24 cellular contexts compared by ENCODE assay signal in genomic region chr6:37093728-37094069, GRCh38.
DNase-seq lines count a peak whose midpoint lies in the region; ATAC-seq, FAIRE-seq and TF ChIP-seq lines count a peak whose summit lies in the region.
"Had no signal": no experiment of that assay in that cellular context is flagged by ENCODE, and none has a peak within 500 bp of the region (broad histone marks: within the 10 kb centered on the region; RNA-seq: fewer than 3 reads in every experiment).

No MANE protein-coding gene starts in this region.

- in situ Hi-C loops in mammary epithelial cell (cut with MboI; ENCODE audit: low sequenced_read_pairs in 2 of 2): no loop called here

- 28% methylated on average over 6 of the region's 6 CpGs for WGBS in mammary epithelial cell (ENCODE audit: low coverage, missing lambda C conversion rate)

- H3K27me3 ChIP-seq in mammary epithelial cell (ENCODE audit: insufficient read depth, low read length) (no peaks in the 10 kb centered on the region), breast epithelium (no peaks in the 10 kb centered on the region)
- H3K27me3 ChIP-seq: testis had no signal

- H3K27me3 Mint-ChIP-seq in activated T-helper 1 cell treated with anti-CD3 and anti-CD28 coated beads, Interleukin-12 subunit alpha, Interleukin-12 subunit beta, Interleukin-2, Interleukin-4 antibody, amounts not matched to agents 30 ng/mL and 10 ng/mL and 1 ng/mL, durations not matched to agents 14 hours and 24 hours and 36 hours (ENCODE audit: insufficient read depth): no peaks in the 10 kb centered on the region
- H3K27me3 Mint-ChIP-seq in nephron (ENCODE audit: low read depth): peaks cover 7% of the 10 kb centered on the region
- H3K27me3 Mint-ChIP-seq in natural killer cell treated with Interleukin-12 subunit alpha and Interleukin-12 subunit beta and Interleukin-15 and Interleukin-18, amount 100 ng/mL, for 72 hours: no peaks in the 10 kb centered on the region
- H3K27me3 Mint-ChIP-seq: CD4-positive, CD25-positive, alpha-beta regulatory T cell; effector memory CD8-positive, alpha-beta T cell had no signal

- H4K20me1 ChIP-seq in mammary epithelial cell (ENCODE audit: insufficient read depth, low read length): no peaks in the 10 kb centered on the region

- BruUV-seq in mammary epithelial cell (replicated peaks; lab: Mats Ljungman, UMichigan): no TSS peak

- H3K4me1 ChIP-seq in mammary epithelial cell (ENCODE audit: insufficient read depth, low read length) (peaks cover 15% of the 10 kb centered on the region), breast epithelium (peaks cover 0 to 6% of the 10 kb centered on the region in 2 donors)
- H3K4me1 ChIP-seq: left ventricle myocardium inferior had no signal

- no peak overlapping the region for H3K4me3 Mint-ChIP-seq in activated T-helper 1 cell treated with anti-CD3 and anti-CD28 coated beads, Interleukin-12 subunit alpha, Interleukin-12 subunit beta, Interleukin-2, Interleukin-4 antibody, amounts not matched to agents 30 ng/mL and 10 ng/mL and 1 ng/mL, durations not matched to agents 14 hours and 24 hours and 36 hours
- H3K4me3 Mint-ChIP-seq in nephron: no peak overlapping the region
- H3K4me3 Mint-ChIP-seq in natural killer cell treated with Interleukin-12 subunit alpha and Interleukin-12 subunit beta and Interleukin-15 and Interleukin-18, amount 100 ng/mL, for 72 hours: no peak overlapping the region
- H3K4me3 Mint-ChIP-seq: CD4-positive, CD25-positive, alpha-beta regulatory T cell; effector memory CD8-positive, alpha-beta T cell; naive B cell had no signal

- H3K9me3 ChIP-seq in mammary epithelial cell (replicated peaks; ENCODE audit: insufficient read depth, low read length) (no peaks in the 10 kb centered on the region), breast epithelium (no peaks in the 10 kb centered on the region)
- H3K9me3 ChIP-seq: left ventricle myocardium inferior, testis had no signal

- ATAC-seq in HG02759 (IDR thresholded peaks at IDR 0.05; ENCODE audit: unreplicated experiment): no peak
- no peak for ATAC-seq in natural killer cell treated with Interleukin-12 subunit alpha and Interleukin-12 subunit beta and Interleukin-15 and Interleukin-18, amount 100 ng/mL, for 72 hours
- ATAC-seq: Panc1 had no signal

- no peaks in the 10 kb centered on the region for H3K79me2 ChIP-seq in mammary epithelial cell (ENCODE audit: insufficient read depth, low read length)

- CTCF ChIA-PET in mammary epithelial cell (lab: Charles Lee; ENCODE audit: low non-redundant PET): no interaction called here

- H3K9me3 Mint-ChIP-seq in activated T-helper 1 cell treated with anti-CD3 and anti-CD28 coated beads, Interleukin-12 subunit alpha, Interleukin-12 subunit beta, Interleukin-2, Interleukin-4 antibody, amounts not matched to agents 30 ng/mL and 10 ng/mL and 1 ng/mL, durations not matched to agents 14 hours and 24 hours and 36 hours: no peaks in the 10 kb centered on the region
- no peaks in the 10 kb centered on the region for H3K9me3 Mint-ChIP-seq in nephron
- no peaks in the 10 kb centered on the region for H3K9me3 Mint-ChIP-seq in natural killer cell treated with Interleukin-12 subunit alpha and Interleukin-12 subunit beta and Interleukin-15 and Interleukin-18, amount 100 ng/mL, for 72 hours
- H3K9me3 Mint-ChIP-seq: effector memory CD8-positive, alpha-beta T cell; naive B cell had no signal

- dilution Hi-C loops in mammary epithelial cell (cut with HindIII; ENCODE audit: low sequenced_read_pairs): no loop called here

- intact Hi-C loops in mammary epithelial cell (cut with micrococcal nuclease): loop anchor here (1.0 kb wide), 1 partner anchor 34 kb away; no protein-coding TSS in a partner anchor
- intact Hi-C loops in breast epithelium (cut with DNase I; ENCODE audit: low total_unique reads): no loop called here
- intact Hi-C loops in activated T-helper 1 cell treated with anti-CD3 and anti-CD28 coated beads, Interleukin-12 subunit alpha, Interleukin-12 subunit beta, Interleukin-2, Interleukin-4 antibody, amounts not matched to agents 30 ng/mL and 10 ng/mL and 1 ng/mL, durations not matched to agents 14 hours and 24 hours and 36 hours (cut with micrococcal nuclease): no loop called here

- H3K36me3 Mint-ChIP-seq in activated T-helper 1 cell treated with anti-CD3 and anti-CD28 coated beads, Interleukin-12 subunit alpha, Interleukin-12 subunit beta, Interleukin-2, Interleukin-4 antibody, amounts not matched to agents 30 ng/mL and 10 ng/mL and 1 ng/mL, durations not matched to agents 14 hours and 24 hours and 36 hours (ENCODE audit: low read depth): no peaks in the 10 kb centered on the region
- no peaks in the 10 kb centered on the region for H3K36me3 Mint-ChIP-seq in nephron (ENCODE audit: low read depth)
- H3K36me3 Mint-ChIP-seq in natural killer cell treated with Interleukin-12 subunit alpha and Interleukin-12 subunit beta and Interleukin-15 and Interleukin-18, amount 100 ng/mL, for 72 hours: no peaks in the 10 kb centered on the region
- H3K36me3 Mint-ChIP-seq: CD4-positive, CD25-positive, alpha-beta regulatory T cell; naive B cell had no signal

- H3K4me2 ChIP-seq in mammary epithelial cell (ENCODE audit: insufficient read depth, low read depth, low read length): peak overlapping the region; percentile 4

- peak overlapping the region; percentile 3 for H2AFZ ChIP-seq in mammary epithelial cell (ENCODE audit: low read depth, low read length)

- TF ChIP-seq CTCF in mammary epithelial cell (conservative IDR thresholded peaks at IDR 0.05 in 1 of 2, IDR thresholded peaks at IDR 0.05 in 1 of 2; ENCODE audit: extremely low read depth in 1 of 2, insufficient read depth in 1 of 2, low read depth in 1 of 2, low read length in 2 of 2) (no peak), breast epithelium (IDR thresholded peaks at IDR 0.05) (no peak), nephron (IDR thresholded peaks at IDR 0.05; ENCODE audit: unreplicated experiment in 3 of 3) (no peak)

- H3K27ac ChIP-seq in mammary epithelial cell (ENCODE audit: insufficient read depth, low read depth, low read length): no peak overlapping the region
- no peak overlapping the region for H3K27ac ChIP-seq in breast epithelium
- H3K27ac ChIP-seq: left ventricle myocardium inferior, testis had no signal

- FAIRE-seq in urothelium cell line (lab: Jason Lieb, UNC): peak; percentile 74
- FAIRE-seq: D721Med, GM19239 had no signal

- peak overlapping the region; percentile 44 for H3K27ac Mint-ChIP-seq in activated T-helper 1 cell treated with anti-CD3 and anti-CD28 coated beads, Interleukin-12 subunit alpha, Interleukin-12 subunit beta, Interleukin-2, Interleukin-4 antibody, amounts not matched to agents 30 ng/mL and 10 ng/mL and 1 ng/mL, durations not matched to agents 14 hours and 24 hours and 36 hours
- H3K27ac Mint-ChIP-seq in nephron: peak overlapping the region; percentile 39 to 55 (median 52)
- no peak overlapping the region for H3K27ac Mint-ChIP-seq in natural killer cell treated with Interleukin-12 subunit alpha and Interleukin-12 subunit beta and Interleukin-15 and Interleukin-18, amount 100 ng/mL, for 72 hours

- H3K4me3 ChIP-seq in mammary epithelial cell (replicated peaks in 1 of 3; ENCODE audit: insufficient read depth in 1 of 3, low read depth in 2 of 3, low read length in 3 of 3) (no peak overlapping the region), breast epithelium (no peak overlapping the region)
- H3K4me3 ChIP-seq: left ventricle myocardium inferior, testis had no signal

- H3K4me1 Mint-ChIP-seq in activated T-helper 1 cell treated with anti-CD3 and anti-CD28 coated beads, Interleukin-12 subunit alpha, Interleukin-12 subunit beta, Interleukin-2, Interleukin-4 antibody, amounts not matched to agents 30 ng/mL and 10 ng/mL and 1 ng/mL, durations not matched to agents 14 hours and 24 hours and 36 hours (ENCODE audit: low read depth): peaks cover 18% of the 10 kb centered on the region
- peaks cover 33% of the 10 kb centered on the region for H3K4me1 Mint-ChIP-seq in nephron
- H3K4me1 Mint-ChIP-seq in natural killer cell treated with Interleukin-12 subunit alpha and Interleukin-12 subunit beta and Interleukin-15 and Interleukin-18, amount 100 ng/mL, for 72 hours (ENCODE audit: low read depth in 2 of 2): peaks cover 0 to 3% of the 10 kb centered on the region in 2 donors
- H3K4me1 Mint-ChIP-seq: naive B cell had no signal

- H3K36me3 ChIP-seq in mammary epithelial cell (ENCODE audit: insufficient read depth, low read length) (no peaks in the 10 kb centered on the region), breast epithelium (no peaks in the 10 kb centered on the region)
- H3K36me3 ChIP-seq: left ventricle myocardium inferior had no signal

- H3K9ac ChIP-seq in mammary epithelial cell (ENCODE audit: insufficient read depth, low read length): no peak overlapping the region

- no peak for TF ChIP-seq POLR2A in breast epithelium (IDR thresholded peaks at IDR 0.05)

- DNase-seq in mammary epithelial cell (no peak), breast epithelium (ENCODE audit: low spot score in 2 of 2) (no peak), urothelium cell line (ENCODE audit: low spot score) (no peak), EL (no peak)
- DNase-seq in activated T-helper 1 cell treated with anti-CD3 and anti-CD28 coated beads, Interleukin-12 subunit alpha, Interleukin-12 subunit beta, Interleukin-2, Interleukin-4 antibody, amounts not matched to agents 30 ng/mL and 10 ng/mL and 1 ng/mL, durations not matched to agents 14 hours and 24 hours and 36 hours (ENCODE audit: low spot score): no peak
- DNase-seq in natural killer cell treated with Interleukin-12 subunit alpha and Interleukin-12 subunit beta and Interleukin-15 and Interleukin-18, amount 100 ng/mL, for 72 hours (ENCODE audit: low spot score): no peak
- DNase-seq: activated effector memory CD4-positive, alpha-beta T cell treated with anti-CD3 and anti-CD28 coated beads, Interleukin-2, amount 50 U/mL, for 16 hours; effector memory CD8-positive, alpha-beta T cell; erythroblast; H7; left ventricle myocardium inferior; naive B cell; NCI-H1436 treated with DMSO at 0.1 percent for 48 hours; NCI-H226; occipital lobe; SHP77 treated with DMSO at 0.1 percent for 48 hours; stimulated activated naive CD4-positive, alpha-beta T cell treated with Interleukin-2 at 50 U/mL for 16 hours; testis had no signal

Comparison
In these comparisons a context has a peak if more than half of its experiments do, and no peak if none do; other contexts are left out.
1. H3K27ac Mint-ChIP-seq: peak in activated T-helper 1 cell treated with anti-CD3 and anti-CD28 coated beads, Interleukin-12 subunit alpha, Interleukin-12 subunit beta, Interleukin-2, Interleukin-4 antibody, amounts not matched to agents 30 ng/mL and 10 ng/mL and 1 ng/mL, durations not matched to agents 14 hours and 24 hours and 36 hours (single experiment) and nephron (3 of 3); none in natural killer cell treated with Interleukin-12 subunit alpha and Interleukin-12 subunit beta and Interleukin-15 and Interleukin-18, amount 100 ng/mL, for 72 hours (0 of 2).